Comparison of ENCODE assay signal across 11 cellular contexts in the genomic region with DNA sequence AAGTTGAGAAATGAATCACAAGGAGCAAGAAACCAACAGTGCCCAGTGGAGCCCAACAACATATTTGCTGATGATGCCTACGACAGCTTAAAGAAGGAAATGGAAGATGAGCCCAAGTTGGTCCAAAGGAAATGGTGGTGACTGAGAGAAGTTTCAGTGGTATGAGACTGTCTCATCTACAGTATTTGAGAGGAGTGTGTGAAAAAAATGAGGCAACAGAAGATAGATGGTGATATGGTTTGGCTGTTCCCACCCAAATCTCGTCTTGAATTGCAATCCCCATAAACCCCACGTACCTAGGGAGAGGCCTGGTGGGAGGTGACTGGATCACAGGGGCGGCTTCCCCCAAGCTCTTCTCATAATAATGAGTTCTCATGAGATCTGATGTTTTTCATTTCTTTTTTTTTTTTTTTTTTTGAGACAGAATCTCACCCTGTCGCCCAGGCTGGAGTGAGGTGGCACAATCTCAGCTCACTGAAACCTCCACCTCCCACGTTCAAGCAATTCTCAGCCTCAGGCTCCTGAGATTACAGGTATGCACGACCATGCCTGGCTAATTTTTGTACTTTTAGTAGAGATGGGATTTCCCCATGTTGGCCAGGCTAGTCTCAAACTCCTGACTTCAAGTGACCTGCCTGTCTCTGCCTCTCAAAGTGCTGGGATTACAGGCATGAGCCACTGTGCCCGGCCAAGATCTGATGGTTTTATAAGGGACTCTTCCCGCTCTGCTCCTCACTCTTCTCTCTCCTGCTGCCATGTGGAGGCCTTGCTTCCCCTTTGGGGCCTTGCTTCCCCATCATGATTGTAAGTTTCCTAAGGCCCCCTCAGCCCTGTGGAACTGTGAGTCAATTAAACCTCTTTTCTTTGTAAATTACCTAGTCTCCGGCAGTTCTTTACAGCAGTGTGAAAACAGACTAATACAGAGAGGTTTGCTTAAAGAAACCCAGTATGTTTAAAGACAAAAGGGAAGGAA. TPM values are rescaled to one million over a fixed set of nuclear protein-coding genes. Genes with fewer than 3 reads are reported as not detected.
DNase-seq lines count a peak whose midpoint lies in the region; ATAC-seq and TF ChIP-seq lines count a peak whose summit lies in the region.
"Had no signal": no experiment of that assay in that cellular context is flagged by ENCODE, and none has a peak within 500 bp of the region (broad histone marks: within the 10 kb centered on the region; RNA-seq: fewer than 3 reads in every experiment).

No MANE protein-coding gene starts in this region.

- H3K4me2 ChIP-seq in H9 (ENCODE audit: insufficient read depth, insufficient read length, low read length) (no peak overlapping the region), osteoblast (ENCODE audit: insufficient read depth, low read length) (no peak overlapping the region), SK-N-SH (no peak overlapping the region)

- H3K4me1 ChIP-seq in H9 (ENCODE audit: insufficient read depth, low read length) = no peaks in the 10 kb centered on the region
- no peaks in the 10 kb centered on the region for H3K4me1 ChIP-seq in osteoblast (ENCODE audit: insufficient read depth, low read length)
- peaks cover 0 to 8% of the 10 kb centered on the region in 2 experiments; a peak in 2 of 4 replicates for H3K4me1 ChIP-seq in SK-N-SH (ENCODE audit: control insufficient read depth in 1 of 2, insufficient read depth in 2 of 2, low read depth in 1 of 2, low read length in 1 of 2)

- H2BK12ac ChIP-seq in H9 (ENCODE audit: insufficient read length, low read depth, low read length) = no peak overlapping the region

- H3K4me3 ChIP-seq in osteoblast (ENCODE audit: insufficient read depth, low read length) (no peak overlapping the region), SK-N-SH (ENCODE audit: low read depth in 2 of 2, low read length in 1 of 2) (no peak overlapping the region)

- H3K23me2 ChIP-seq in H9 (ENCODE audit: insufficient read length, low read depth, low read length, poor library complexity, severe bottlenecking) = no peaks in the 10 kb centered on the region

- no peak for TF ChIP-seq EP300 in SK-N-SH (IDR thresholded peaks at IDR 0.05; ENCODE audit: borderline replicate concordance in 1 of 2, low read depth in 1 of 2, low read length in 1 of 2)

- no peak overlapping the region for H3K14ac ChIP-seq in H9 (ENCODE audit: insufficient read depth, low read length)

- no peak overlapping the region for H4K91ac ChIP-seq in H9 (ENCODE audit: insufficient read length, low read depth, low read length)

- peaks cover 4 to 12% of the 10 kb centered on the region in 2 experiments; a peak in 2 of 4 replicates for H3K4me1 Mint-ChIP-seq in H9
- peaks cover 10% of the 10 kb centered on the region for H3K4me1 Mint-ChIP-seq in T-helper 17 cell

- no peak overlapping the region for H2BK120ac ChIP-seq in H9 (ENCODE audit: low read depth, low read length, poor library complexity, severe bottlenecking)

- no peak overlapping the region for H4K8ac ChIP-seq in H9 (replicated peaks; ENCODE audit: insufficient read length, low read depth, low read length)

- TF ChIP-seq CTCF in H9 (conservative IDR thresholded peaks at IDR 0.05) (no peak), osteoblast (IDR thresholded peaks at IDR 0.05; ENCODE audit: extremely low read depth, low read depth, low read length) (no peak), SK-N-SH (IDR thresholded peaks at IDR 0.05) (no peak)

- H3K23ac ChIP-seq in H9 (ENCODE audit: insufficient read length, low read depth, low read length) = no peak overlapping the region

- H4K20me1 ChIP-seq in H9 (ENCODE audit: control insufficient read depth, insufficient read depth, insufficient read length) = no peaks in the 10 kb centered on the region
- peaks cover 3% of the 10 kb centered on the region for H4K20me1 ChIP-seq in osteoblast (ENCODE audit: insufficient read depth, low read length)
- H4K20me1 ChIP-seq in SK-N-SH (ENCODE audit: insufficient read depth) = no peaks in the 10 kb centered on the region

- DNase-seq in H9 (no peak), T-helper 17 cell (no peak), putamen (ENCODE audit: low spot score) (peak; percentile 32), osteoblast (ENCODE audit: insufficient read length, low spot score, missing footprints) (no peak), COLO829 (ENCODE audit: low spot score) (no peak), SK-N-SH (no peak), NCI-H2029 treated with DMSO at 0.1 percent for 48 hours (lab: John Stamatoyannopoulos, UW) (no peak)
- DNase-seq: occipital lobe, RPMI8226 had no signal

- ATAC-seq in GM18520 (IDR thresholded peaks at IDR 0.05; ENCODE audit: unreplicated experiment) (peak; percentile 65), T-helper 17 cell (peak; percentile 28)

- H3K79me2 ChIP-seq in H9 (ENCODE audit: insufficient read depth, low read length) (peaks cover 2% of the 10 kb centered on the region; the same call in 1 of the 2 replicates), osteoblast (ENCODE audit: insufficient read depth, low read length) (peaks cover 19% of the 10 kb centered on the region), SK-N-SH (ENCODE audit: insufficient read depth) (peaks cover 54% of the 10 kb centered on the region)

- H3K27ac ChIP-seq in H9 (ENCODE audit: insufficient read length, low read depth, low read length) (no peak overlapping the region), osteoblast (ENCODE audit: low read depth, low read length) (no peak overlapping the region), SK-N-SH (ENCODE audit: low read depth in 2 of 2, low read length in 1 of 2) (peak overlapping the region in 1 of 2 experiments; percentile 78; a peak in 2 of 4 replicates)

- H3K27me3 Mint-ChIP-seq in H9 (ENCODE audit: low read depth) (no peaks in the 10 kb centered on the region), T-helper 17 cell (no peaks in the 10 kb centered on the region)

- H3K79me1 ChIP-seq in H9 (ENCODE audit: insufficient read depth, low read depth, low read length, poor library complexity, severe bottlenecking) = no peaks in the 10 kb centered on the region

- peaks cover 17 to 77% (median 70%) of the 10 kb centered on the region in 3 experiments; a peak in 6 of 7 replicates for H3K36me3 Mint-ChIP-seq in H9 (ENCODE audit: insufficient read depth in 1 of 3, low read depth in 3 of 3)
- H3K36me3 Mint-ChIP-seq in T-helper 17 cell (ENCODE audit: low read depth) = peaks cover 6% of the 10 kb centered on the region

- no peak overlapping the region for H3K56ac ChIP-seq in H9 (ENCODE audit: insufficient read length, low read depth, low read length)

- H3K4ac ChIP-seq in H9 (ENCODE audit: low read depth, low read length) = no peak overlapping the region

- H3K9me3 ChIP-seq in H9 (ENCODE audit: control insufficient read depth, low read depth, low read length) = no peaks in the 10 kb centered on the region
- H3K9me3 ChIP-seq in T-helper 17 cell (ENCODE audit: control insufficient read depth, low read length, poor library complexity, severe bottlenecking) = no peaks in the 10 kb centered on the region
- H3K9me3 ChIP-seq in osteoblast (ENCODE audit: low read depth, low read length) = no peaks in the 10 kb centered on the region
- H3K9me3 ChIP-seq in SK-N-SH = no peaks in the 10 kb centered on the region

- H2BK5ac ChIP-seq in H9 (ENCODE audit: insufficient read length, low read length) = no peak overlapping the region

- no peak overlapping the region for H4K5ac ChIP-seq in H9 (ENCODE audit: insufficient read length, low read depth, low read length)

- H3K18ac ChIP-seq in H9 (ENCODE audit: insufficient read length, low read depth, low read length) = no peak overlapping the region

- peaks cover 11% of the 10 kb centered on the region for H3F3A ChIP-seq in SK-N-SH (replicated peaks; ENCODE audit: insufficient read depth)

- no peak overlapping the region for H2BK20ac ChIP-seq in H9 (ENCODE audit: low read depth, low read length, poor library complexity, severe bottlenecking)

- no peaks in the 10 kb centered on the region for H3K9me3 Mint-ChIP-seq in H9

- H2AK5ac ChIP-seq in H9 (ENCODE audit: insufficient read length, low read length) = no peak overlapping the region

- no peaks in the 10 kb centered on the region for H3K9me2 ChIP-seq in SK-N-SH

- H3T11ph ChIP-seq in H9 (ENCODE audit: low read length) = no peak overlapping the region

- CTCF ChIA-PET in SK-N-SH (lab: Yijun Ruan, JAX) = no interaction called here

- H2AFZ ChIP-seq in H9 (ENCODE audit: low read length) = no peak overlapping the region
- H2AFZ ChIP-seq in osteoblast (ENCODE audit: low read length) = no peak overlapping the region
- H2AFZ ChIP-seq in SK-N-SH (ENCODE audit: low read depth) = no peak overlapping the region

- H3K27ac Mint-ChIP-seq in H9 = peak overlapping the region; percentile 7 to 83 (median 77); a peak in 5 of 7 replicates
- H3K27ac Mint-ChIP-seq in T-helper 17 cell = peak overlapping the region; percentile 17

- H3K27me3 ChIP-seq in H9 (ENCODE audit: insufficient read depth, low read length) (no peaks in the 10 kb centered on the region), osteoblast (ENCODE audit: insufficient read depth, low read length) (no peaks in the 10 kb centered on the region), SK-N-SH (ENCODE audit: insufficient read depth) (no peaks in the 10 kb centered on the region)

- no peak overlapping the region for H3K9ac ChIP-seq in H9 (ENCODE audit: extremely low read depth, insufficient read length, low read length)
- no peak overlapping the region for H3K9ac ChIP-seq in SK-N-SH

- H3K36me3 ChIP-seq in osteoblast (ENCODE audit: insufficient read depth, low read length) (peaks cover 12% of the 10 kb centered on the region), SK-N-SH (replicated peaks in 1 of 2; ENCODE audit: control insufficient read depth in 1 of 2, insufficient read depth in 2 of 2, low read length in 1 of 2) (peaks cover 9 to 61% of the 10 kb centered on the region in 2 experiments)

- H3K4me3 Mint-ChIP-seq in H9 (no peak overlapping the region), T-helper 17 cell (peak overlapping the region; percentile 3)

- POLR2A ChIA-PET in SK-N-SH (lab: Yijun Ruan, JAX) = interaction anchor here (0.6 to 1.0 kb wide), 3 partner anchors 36 to 58 kb away, joined by 3 to 4 read pairs (median 3); a partner anchor contains a TSS

- no CpG with 5 or more reads among the region's 10 CpGs for WGBS in H9 (ENCODE audit: extremely low coverage, insufficient read length, low lambda C conversion rate)
- 91% methylated on average over 10 of the region's 10 CpGs for WGBS in SK-N-SH (ENCODE audit: low lambda C conversion rate)

- H2BK15ac ChIP-seq in H9 (ENCODE audit: low read depth, low read length) = no peak overlapping the region

- TF ChIP-seq RAD21 in SK-N-SH (IDR thresholded peaks at IDR 0.05; ENCODE audit: low read length) = no peak

RNA-seq across cellular contexts. Expression of a gene that starts 30.2 kb away (rescaled TPM):
- not detected in 2 replicates for total RNA-seq in H9 (2021)
- total RNA-seq in T-helper 17 cell = not detected
- not detected in 2 replicates for total RNA-seq in osteoblast
- 0.10 TPM in 1 of 2 replicates, not detected in the other for polyA plus RNA-seq in SK-N-SH (2012; rRNA removed)
- 0.05 TPM in 1 of 2 replicates, not detected in the other for polyA plus RNA-seq in SK-N-SH (2012; cell fraction: cytosol; rRNA removed)
- not detected in 2 replicates for polyA plus RNA-seq in SK-N-SH (2012; cell fraction: nucleus; rRNA removed)
- total RNA-seq: endothelial cell of umbilical vein, occipital lobe had no signal
- polyA plus RNA-seq: endothelial cell of umbilical vein had no signal

RNA-seq across cellular contexts. Expression of a gene that starts 36.2 kb away (rescaled TPM):
- total RNA-seq in H9 (2021) (14.6 and 16.3 TPM in 2 replicates), T-helper 17 cell (100 to 1,000 TPM; 403 to 408 TPM), osteoblast (27.1 and 32.7 TPM in 2 replicates)
- 10.1 and 11.0 TPM in 2 replicates for polyA plus RNA-seq in SK-N-SH (2012; rRNA removed)
- 6.6 and 8.2 TPM in 2 replicates for polyA plus RNA-seq in SK-N-SH (2012; cell fraction: cytosol; rRNA removed)
- 34.5 and 39.6 TPM in 2 replicates for polyA plus RNA-seq in SK-N-SH (2012; cell fraction: nucleus; rRNA removed)

RNA-seq across cellular contexts. Expression of a gene that starts 59.4 kb away (rescaled TPM):
- 39.9 and 42.6 TPM in 2 replicates for total RNA-seq in H9 (2021)
- 1 to 10 TPM; 3.5 to 3.9 TPM for total RNA-seq in T-helper 17 cell
- total RNA-seq in osteoblast = 37.6 and 38.3 TPM in 2 replicates
- 13.8 and 15.5 TPM in 2 replicates for polyA plus RNA-seq in SK-N-SH (2012; rRNA removed)
- 21.8 and 23.7 TPM in 2 replicates for polyA plus RNA-seq in SK-N-SH (2012; cell fraction: cytosol; rRNA removed)
- 4.6 and 7.5 TPM in 2 replicates for polyA plus RNA-seq in SK-N-SH (2012; cell fraction: nucleus; rRNA removed)

Comparison
In these comparisons a context has a peak if more than half of its experiments do, and no peak if none do; other contexts are left out.
1. RNA of a gene that starts 36.2 kb away (total RNA-seq): 403 to 408 TPM in T-helper 17 cell; 27.1 to 32.7 TPM in osteoblast and 14.6 to 16.3 TPM in H9; every median in the first group is over 10 times any median in the second.